ENCODE assay signal across 14 cellular contexts in genomic region chr22:46113910-46114517, GRCh38. TPM values are rescaled to one million over a fixed set of nuclear protein-coding genes. Genes with fewer than 3 reads are reported as not detected.
DNase-seq lines count a peak whose midpoint lies in the region; ATAC-seq and TF ChIP-seq lines count a peak whose summit lies in the region.
"Had no signal": no experiment of that assay in that cellular context is flagged by ENCODE, and none has a peak within 500 bp of the region (broad histone marks: within the 10 kb centered on the region; RNA-seq: fewer than 3 reads in every experiment).

No MANE protein-coding gene starts in this region.

- H3K27ac ChIP-seq in vagina, result peak overlapping the region; percentile 80
- H3K27ac ChIP-seq: foreskin keratinocyte had no signal

- ATAC-seq in sciatic nerve (peak; percentile 41), HG02884 (IDR thresholded peaks at IDR 0.05; ENCODE audit: unreplicated experiment) (no peak)
- ATAC-seq: activated naive CD4-positive, alpha-beta T cell treated with anti-CD3 and anti-CD28 coated beads, Interleukin-2, amount 50 U/mL, for 72 hours; foreskin keratinocyte had no signal

- intact Hi-C loops in sciatic nerve (cut with DNase I) (loop anchor here (2.0 kb wide), 1 partner anchor 107 kb away; no protein-coding TSS in a partner anchor), vagina (cut with DNase I) (loop anchor here (5.0 kb wide), 1 partner anchor 42 kb away; no protein-coding TSS in a partner anchor)

- no peak for TF ChIP-seq CTCF in fibroblast of mammary gland (conservative IDR thresholded peaks at IDR 0.05; ENCODE audit: control insufficient read depth, insufficient read depth, low read depth, low read length)
- TF ChIP-seq CTCF in vagina (IDR thresholded peaks at IDR 0.05), result no peak

- H3K27me3 ChIP-seq in vagina, result no peaks in the 10 kb centered on the region
- no peaks in the 10 kb centered on the region for H3K27me3 ChIP-seq in MG63
- H3K27me3 ChIP-seq: foreskin keratinocyte had no signal

- peaks cover 77% of the 10 kb centered on the region for H3K4me1 ChIP-seq in vagina
- H3K4me1 ChIP-seq: foreskin keratinocyte had no signal

- H3K4me3 ChIP-seq in fibroblast of mammary gland (ENCODE audit: control insufficient read depth, low read depth, low read length) (no peak overlapping the region), vagina (no peak overlapping the region), MG63 (no peak overlapping the region)

- DNase-seq in NCI-H2171 treated with DMSO at 0.1 percent for 48 hours (lab: John Stamatoyannopoulos, UW) (peak; percentile 11), NCI-H2171 (lab: John Stamatoyannopoulos, UW) (no peak), fibroblast of mammary gland (ENCODE audit: low read depth) (peak; percentile 25), sciatic nerve (ENCODE audit: low spot score) (no peak), vagina (ENCODE audit: extremely low spot score in 2 of 2) (no peak), MG63 (no peak)
- no peak for DNase-seq in stimulated activated CD4-positive, alpha-beta T cell treated with anti-CD3 and anti-CD28 coated beads, Interleukin-12 subunit alpha, Interleukin-12 subunit beta, amount 100 ng/mL, for 4 hours
- DNase-seq: kidney glomerular epithelial cell, NCI-H1436, NCI-H526 treated with DMSO at 0.1 percent for 48 hours, SHP77 had no signal

- H3K36me3 ChIP-seq in vagina (peaks cover 0 to 30% of the 10 kb centered on the region in 2 donors), MG63 (peaks cover 71% of the 10 kb centered on the region)

- H3K9me3 ChIP-seq in vagina, result no peaks in the 10 kb centered on the region
- no peaks in the 10 kb centered on the region for H3K9me3 ChIP-seq in MG63

- no peak for TF ChIP-seq POLR2A in vagina (IDR thresholded peaks at IDR 0.05)

RNA-seq across cellular contexts. Expression of gene PPARA, which starts 36.3 kb away (rescaled TPM):
- total RNA-seq in sciatic nerve (39.2 TPM), vagina (13.5 TPM)
- 1.9 and 3.6 TPM in 2 replicates for total RNA-seq in MG63 (2014; rRNA removed; shearing (Covaris generic); ENCODE audit: low replicate concordance)

Comparison
In these comparisons a context has a peak if more than half of its experiments do, and no peak if none do; other contexts are left out.
1. DNase-seq: peak in NCI-H2171 treated with DMSO at 0.1 percent for 48 hours (single experiment) and fibroblast of mammary gland (single experiment); none in NCI-H2171 (single experiment), sciatic nerve (single experiment), vagina (0 of 2), stimulated activated CD4-positive, alpha-beta T cell treated with anti-CD3 and anti-CD28 coated beads, Interleukin-12 subunit alpha, Interleukin-12 subunit beta, amount 100 ng/mL, for 4 hours (single experiment) and MG63 (single experiment).